Comparison of ENCODE assay signal across 7 cellular contexts in the genomic region with DNA sequence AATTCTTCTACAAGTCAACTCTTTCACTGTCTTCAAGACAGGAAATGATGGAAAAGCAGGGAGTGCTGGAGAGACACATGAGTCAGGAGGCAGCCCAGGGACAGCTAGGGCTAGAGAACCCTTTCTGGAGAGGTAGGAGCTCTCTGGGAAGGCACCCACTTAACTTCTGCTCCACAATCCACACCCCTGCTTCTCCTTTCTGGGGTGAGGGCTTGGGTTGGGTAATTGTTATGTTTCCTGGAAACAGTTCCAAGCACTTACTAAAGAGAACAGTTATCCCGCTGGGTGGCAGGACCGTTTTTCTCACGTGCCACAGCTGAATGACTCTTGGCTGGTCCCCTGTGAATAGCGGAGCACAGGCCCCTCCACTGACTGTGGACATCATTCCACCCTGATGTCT. TPM values are rescaled to one million over a fixed set of nuclear protein-coding genes. Genes with fewer than 3 reads are reported as not detected.
"Had no signal": no experiment of that assay in that cellular context is flagged by ENCODE, and none has a peak within 500 bp of the region (broad histone marks: within the 10 kb centered on the region; RNA-seq: fewer than 3 reads in every experiment).

No MANE protein-coding gene starts in this region.

RNA-seq across cellular contexts. Expression of a gene that starts 39.6 kb away (rescaled TPM):
- total RNA-seq: chondrocyte; epithelial cell of proximal tubule; esophagus muscularis mucosa; fibroblast of lung; naive thymus-derived CD8-positive, alpha-beta T cell; occipital lobe had no signal
- polyA plus RNA-seq: fibroblast of lung; naive thymus-derived CD8-positive, alpha-beta T cell; psoas muscle had no signal
